Comparison of ENCODE assay signal across 11 cellular contexts in the genomic region with DNA sequence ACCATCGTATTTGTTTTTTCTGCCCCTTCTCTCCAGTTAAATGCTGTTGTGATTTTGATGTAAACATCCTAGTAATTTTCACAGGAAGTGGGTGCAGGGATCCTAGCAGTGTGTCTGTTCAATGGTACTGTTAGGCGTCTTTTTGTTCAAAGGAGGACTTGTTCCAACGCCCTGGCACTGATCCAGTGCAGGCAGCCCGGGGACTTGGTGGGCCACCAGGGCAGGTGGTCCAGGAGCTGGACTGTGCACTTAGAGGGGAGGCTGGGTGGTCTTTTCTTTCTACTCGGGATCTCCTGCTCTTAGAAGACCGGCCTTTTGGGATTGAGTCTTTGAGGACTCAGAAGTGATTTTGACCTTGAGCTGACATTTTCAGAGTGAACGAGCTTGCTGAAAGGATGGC.
"Had no signal": no experiment of that assay in that cellular context is flagged by ENCODE, and none has a peak within 500 bp of the region (broad histone marks: within the 10 kb centered on the region; RNA-seq: fewer than 3 reads in every experiment).

No MANE protein-coding gene starts in this region.

- DNase-seq: activated CD4-positive, alpha-beta T cell treated with anti-CD3 and anti-CD28 coated beads, Interleukin-2, amount 50 U/mL, for 4 hours; activated CD4-positive, CD25-positive, alpha-beta regulatory T cell treated with anti-CD3 and anti-CD28 coated beads, Interleukin-2, amount 50 U/mL, for 72 hours; activated naive CD4-positive, alpha-beta T cell; aorta; foreskin keratinocyte; heart right ventricle; left ventricle myocardium superior; mesendoderm; stimulated activated CD4-positive, alpha-beta T cell treated with anti-CD3 and anti-CD28 coated beads, Interleukin-2, amount 100 ng/mL, for 48 hours; stimulated activated naive CD8-positive, alpha-beta T cell treated with anti-CD3 and anti-CD28 coated beads, Interleukin-15, Interleukin-2, amounts not matched to agents 100 U/mL and 50 U/mL, for 24 hours; testis had no signal

- ATAC-seq: foreskin keratinocyte; heart right ventricle; left ventricle myocardium superior; stimulated activated naive CD8-positive, alpha-beta T cell treated with anti-CD3 and anti-CD28 coated beads, Interleukin-15, Interleukin-2, amounts not matched to agents 100 U/mL and 50 U/mL, for 24 hours had no signal
